7 cellular contexts compared by ENCODE assay signal in the genomic region with DNA sequence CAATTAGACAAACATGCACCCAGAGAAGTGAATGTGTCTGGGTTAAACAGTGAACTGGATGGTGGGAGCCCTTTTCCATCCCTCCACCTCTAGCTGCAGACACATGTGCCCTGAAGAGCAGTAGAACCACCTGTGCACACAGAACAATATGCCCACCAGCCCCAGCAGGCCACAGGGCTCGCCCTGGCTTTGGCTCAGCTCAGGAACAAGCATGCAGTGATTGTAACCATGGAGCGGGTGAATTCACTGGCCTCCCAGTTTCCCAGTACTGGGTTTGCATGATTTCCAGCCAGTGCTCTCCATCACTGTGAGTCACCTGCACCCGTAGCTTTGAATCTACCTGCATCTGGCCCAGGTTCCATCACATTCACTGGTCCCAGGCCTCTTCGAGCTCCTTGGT. TPM values are rescaled to one million over a fixed set of nuclear protein-coding genes. Genes with fewer than 3 reads are reported as not detected.
"Had no signal": no experiment of that assay in that cellular context is flagged by ENCODE, and none has a peak within 500 bp of the region (broad histone marks: within the 10 kb centered on the region; RNA-seq: fewer than 3 reads in every experiment).

No MANE protein-coding gene starts in this region.

- DNase-seq: GM23248, GOT3, H7, HFFc6, KBM-7 had no signal

- ATAC-seq: HCT116, HepG2 had no signal

RNA-seq across cellular contexts. Expression of gene GPR179, which starts 5.2 kb away (rescaled TPM):
- total RNA-seq: GM23248, HepG2, HFFc6 had no signal
